ENCODE assay signal across 11 cellular contexts in genomic region chr3:16286672-16287604, GRCh38. TPM values are rescaled to one million over a fixed set of nuclear protein-coding genes. Genes with fewer than 3 reads are reported as not detected.
A peak's percentile ranks its signal among the peaks of the same experiment; 100 is the strongest.
DNase-seq lines count a peak whose midpoint lies in the region; ATAC-seq and TF ChIP-seq lines count a peak whose summit lies in the region.
"Had no signal": no experiment of that assay in that cellular context is flagged by ENCODE, and none has a peak within 500 bp of the region (broad histone marks: within the 10 kb centered on the region; RNA-seq: fewer than 3 reads in every experiment).

No MANE protein-coding gene starts in this region.

- H3K36me3 ChIP-seq in Peyer's patch (peaks cover 0 to 30% (median 0%) of the 10 kb centered on the region in 3 donors), stomach (peaks cover 3 to 63% (median 51%) of the 10 kb centered on the region in 4 donors)
- H3K36me3 ChIP-seq: SJSA1 had no signal

- intact Hi-C loops in stomach (cut with DNase I; ENCODE audit: low total_unique reads), result loop anchor here (5.0 kb wide), 1 partner anchor 265 kb away; no protein-coding TSS in a partner anchor

- H3K4me3 ChIP-seq in Peyer's patch, result peak overlapping the region; percentile 22 to 36 (median 34)
- peak overlapping the region in 3 of 4 donors; percentile 1 to 29 (median 23) for H3K4me3 ChIP-seq in stomach
- H3K4me3 ChIP-seq: SJSA1, testis had no signal

- TF ChIP-seq CTCF in Peyer's patch (IDR thresholded peaks at IDR 0.05), result no peak
- TF ChIP-seq CTCF in stomach (IDR thresholded peaks at IDR 0.05), result no peak
- TF ChIP-seq CTCF in chondrocyte (IDR thresholded peaks at IDR 0.05), result no peak

- no peaks in the 10 kb centered on the region for H3K9me3 ChIP-seq in Peyer's patch
- H3K9me3 ChIP-seq in stomach, result no peaks in the 10 kb centered on the region
- H3K9me3 ChIP-seq: SJSA1, testis had no signal

- no peaks in the 10 kb centered on the region for H3K27me3 ChIP-seq in Peyer's patch
- no peaks in the 10 kb centered on the region for H3K27me3 ChIP-seq in stomach
- H3K27me3 ChIP-seq: SJSA1, testis had no signal

- no peak for DNase-seq in activated CD8-positive, alpha-beta memory T cell treated with anti-CD3 and anti-CD28 coated beads, Interleukin-2, amount 10 ng/mL, durations not matched to agents 7 days and 5 days
- no peak for DNase-seq in activated CD8-positive, alpha-beta memory T cell treated with anti-CD3 and anti-CD28 coated beads for 24 hours
- DNase-seq in Peyer's patch (no peak), stomach (no peak), kidney tubule cell (ENCODE audit: low spot score) (no peak), left lobe of liver (ENCODE audit: low spot score) (no peak), chondrocyte (ENCODE audit: low spot score) (no peak)
- no peak for DNase-seq in effector memory CD8-positive, alpha-beta T cell
- DNase-seq: NCI-H2107, testis had no signal

- peak overlapping the region; percentile 62 to 82 (median 78) for H3K27ac ChIP-seq in Peyer's patch
- peak overlapping the region; percentile 50 to 64 (median 56) for H3K27ac ChIP-seq in stomach
- H3K27ac ChIP-seq: SJSA1, testis had no signal

- 62 to 68% (median 66%) methylated on average over 6 of the region's 6 CpGs for WGBS in stomach, 5 donors

- CTCF ChIA-PET in activated CD8-positive, alpha-beta memory T cell treated with anti-CD3 and anti-CD28 coated beads, Interleukin-2, amount 10 ng/mL, durations not matched to agents 7 days and 5 days (lab: Charles Lee), result interaction anchor here (1.2 to 4.9 kb wide), 12 partner anchors 8 to 265 kb away, joined by 3 to 33 read pairs (median 6); partner anchors contain the start of genes DPH3 and OXNAD1

- peaks cover 58% of the 10 kb centered on the region for H3K4me1 Mint-ChIP-seq in activated CD8-positive, alpha-beta memory T cell treated with anti-CD3 and anti-CD28 coated beads, Interleukin-2, amount 10 ng/mL, durations not matched to agents 7 days and 5 days
- peaks cover 51 to 74% of the 10 kb centered on the region in 2 donors for H3K4me1 Mint-ChIP-seq in effector memory CD8-positive, alpha-beta T cell (ENCODE audit: low read depth in 2 of 2)
- peaks cover 28% of the 10 kb centered on the region for H3K4me1 Mint-ChIP-seq in chondrocyte (ENCODE audit: low read depth)

- peak; percentile 2 for ATAC-seq in activated CD8-positive, alpha-beta memory T cell treated with anti-CD3 and anti-CD28 coated beads, Interleukin-2, amount 10 ng/mL, durations not matched to agents 7 days and 5 days
- ATAC-seq in effector memory CD8-positive, alpha-beta T cell (replicated peaks), result peak; percentile 3
- no peak for ATAC-seq in left lobe of liver

- H3K4me3 Mint-ChIP-seq in activated CD8-positive, alpha-beta memory T cell treated with anti-CD3 and anti-CD28 coated beads, Interleukin-2, amount 10 ng/mL, durations not matched to agents 7 days and 5 days, result peak overlapping the region; percentile 90
- H3K4me3 Mint-ChIP-seq in effector memory CD8-positive, alpha-beta T cell, result peak overlapping the region; percentile 89 to 90
- H3K4me3 Mint-ChIP-seq in chondrocyte (ENCODE audit: unreplicated experiment), result no peak overlapping the region

- H3K4me1 ChIP-seq in Peyer's patch (no peaks in the 10 kb centered on the region), stomach (peaks cover 0 to 17% (median 8%) of the 10 kb centered on the region in 4 donors)
- H3K4me1 ChIP-seq: SJSA1, testis had no signal

- no peak for TF ChIP-seq EP300 in stomach (IDR thresholded peaks at IDR 0.05)

- peaks cover 72% of the 10 kb centered on the region for H3K36me3 Mint-ChIP-seq in activated CD8-positive, alpha-beta memory T cell treated with anti-CD3 and anti-CD28 coated beads, Interleukin-2, amount 10 ng/mL, durations not matched to agents 7 days and 5 days
- peaks cover 30% of the 10 kb centered on the region for H3K36me3 Mint-ChIP-seq in effector memory CD8-positive, alpha-beta T cell (ENCODE audit: insufficient read depth)
- H3K36me3 Mint-ChIP-seq in chondrocyte (ENCODE audit: low read depth), result peaks cover 7% of the 10 kb centered on the region

- H3K27me3 Mint-ChIP-seq in activated CD8-positive, alpha-beta memory T cell treated with anti-CD3 and anti-CD28 coated beads, Interleukin-2, amount 10 ng/mL, durations not matched to agents 7 days and 5 days, result no peaks in the 10 kb centered on the region
- no peaks in the 10 kb centered on the region for H3K27me3 Mint-ChIP-seq in effector memory CD8-positive, alpha-beta T cell
- H3K27me3 Mint-ChIP-seq in chondrocyte (ENCODE audit: low read depth), result no peaks in the 10 kb centered on the region

- peak overlapping the region; percentile 96 for H3K27ac Mint-ChIP-seq in activated CD8-positive, alpha-beta memory T cell treated with anti-CD3 and anti-CD28 coated beads, Interleukin-2, amount 10 ng/mL, durations not matched to agents 7 days and 5 days
- H3K27ac Mint-ChIP-seq in effector memory CD8-positive, alpha-beta T cell, result peak overlapping the region; percentile 90 to 93
- H3K27ac Mint-ChIP-seq in chondrocyte (ENCODE audit: unreplicated experiment), result no peak overlapping the region

- H3K9me3 Mint-ChIP-seq in activated CD8-positive, alpha-beta memory T cell treated with anti-CD3 and anti-CD28 coated beads, Interleukin-2, amount 10 ng/mL, durations not matched to agents 7 days and 5 days (ENCODE audit: low read depth), result no peaks in the 10 kb centered on the region
- no peaks in the 10 kb centered on the region for H3K9me3 Mint-ChIP-seq in effector memory CD8-positive, alpha-beta T cell
- H3K9me3 Mint-ChIP-seq in chondrocyte (ENCODE audit: low read depth), result no peaks in the 10 kb centered on the region

- TF ChIP-seq POLR2A in Peyer's patch (IDR thresholded peaks at IDR 0.05) (no peak), stomach (IDR thresholded peaks at IDR 0.05) (no peak)

RNA-seq across cellular contexts. Expression of gene OXNAD1, which starts 21.9 kb away (rescaled TPM):
- total RNA-seq in activated CD8-positive, alpha-beta memory T cell treated with anti-CD3 and anti-CD28 coated beads, Interleukin-2, amount 10 ng/mL, durations not matched to agents 7 days and 5 days, result 10 to 100 TPM; 44.9 to 47.4 TPM
- total RNA-seq in Peyer's patch (10 to 100 TPM; 44.5 to 45.8 (median 45.2) TPM), stomach (10 to 100 TPM in 2 of 5 donors, 1 to 10 TPM in 3; 6.7 to 51.3 (median 7.8) TPM), left lobe of liver (17.8 TPM), chondrocyte (6.4 to 8.1 TPM (median 6.7 TPM) in 3 replicates)
- 10 to 100 TPM in 1 of 3 donors, 1 to 10 TPM in 2; 5.5 to 10.7 (median 7.4) TPM for polyA plus RNA-seq in stomach

RNA-seq across cellular contexts. Expression of gene DPH3, which starts 22.2 kb away (rescaled TPM):
- 10 to 100 TPM; 13.9 to 23.8 TPM for total RNA-seq in activated CD8-positive, alpha-beta memory T cell treated with anti-CD3 and anti-CD28 coated beads, Interleukin-2, amount 10 ng/mL, durations not matched to agents 7 days and 5 days
- total RNA-seq in Peyer's patch (10 to 100 TPM; 17.8 to 33.8 (median 24.3) TPM), stomach (10 to 100 TPM in 3 of 5 donors, 1 to 10 TPM in 2; 4.7 to 19.6 (median 16.7) TPM), left lobe of liver (10.9 TPM), chondrocyte (19.8 to 23.8 TPM (median 20.5 TPM) in 3 replicates)
- polyA plus RNA-seq in stomach, result 10 to 100 TPM in 2 of 3 donors, 1 to 10 TPM in 1; 9.4 to 21.2 (median 19.7) TPM
